In the genomic region with DNA sequence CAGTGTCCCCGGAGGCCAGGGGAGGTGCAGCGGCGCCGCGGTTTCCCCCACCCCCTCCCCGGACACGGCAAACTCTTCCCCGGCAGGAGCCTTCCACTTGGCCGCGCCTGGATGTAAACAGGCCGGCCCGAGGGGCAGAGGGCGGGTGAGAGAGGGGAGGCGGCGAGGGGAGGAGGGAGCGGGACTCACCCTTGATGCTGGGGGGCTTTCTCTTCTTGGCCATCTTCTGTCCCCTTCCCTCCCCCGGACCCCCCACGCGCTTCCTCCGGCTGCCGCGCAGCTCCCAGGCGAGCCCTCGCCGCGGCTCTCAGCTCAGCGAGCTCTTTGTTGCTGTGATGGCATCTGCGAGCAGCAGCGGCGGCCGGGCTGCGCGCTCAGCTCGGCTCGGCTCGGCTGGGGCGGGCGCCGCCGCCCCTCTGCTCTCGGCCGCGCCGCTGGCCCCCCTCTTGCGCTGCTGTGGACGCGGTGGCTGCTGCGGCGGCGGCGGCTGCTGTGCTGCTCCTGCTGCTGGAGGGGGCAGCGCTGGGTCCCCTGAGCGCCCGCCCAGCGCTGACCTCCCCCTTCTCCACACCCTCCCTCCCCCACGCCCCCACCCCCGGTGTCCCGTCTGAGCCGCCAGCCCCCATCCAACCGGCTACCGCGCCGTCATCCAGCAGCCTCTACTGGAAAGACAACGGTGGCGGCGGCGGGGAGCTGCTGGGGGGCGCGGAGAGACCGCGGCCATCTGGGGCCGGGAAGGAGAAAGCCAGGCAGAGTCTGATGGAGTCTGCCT, we compare ENCODE assay signal across 8 cellular contexts. TPM values are rescaled to one million over a fixed set of nuclear protein-coding genes. Genes with fewer than 3 reads are reported as not detected.
DNase-seq lines count a peak whose midpoint lies in the region; ATAC-seq and TF ChIP-seq lines count a peak whose summit lies in the region.

No MANE protein-coding gene starts in this region.

- H3K4me3 ChIP-seq in GM08714 (ENCODE audit: low read length) (peak overlapping the region; percentile 58), SK-N-SH (ENCODE audit: low read depth in 2 of 2, low read length in 1 of 2) (peak overlapping the region; percentile 73 to 87), stomach smooth muscle (ENCODE audit: low read length in 2 of 2) (peak overlapping the region; percentile 73 to 75)

- H2AFZ ChIP-seq in SK-N-SH (ENCODE audit: low read depth): peak overlapping the region; percentile 82; the same call in 1 of the 2 replicates

- H3K27me3 ChIP-seq in SK-N-SH (ENCODE audit: insufficient read depth) (no peaks in the 10 kb centered on the region), stomach smooth muscle (ENCODE audit: control insufficient read depth in 1 of 2, insufficient read depth in 2 of 2, low read length in 2 of 2) (peaks cover 12 to 33% of the 10 kb centered on the region in 2 donors)

- H3K9me3 ChIP-seq in SK-N-SH (no peaks in the 10 kb centered on the region), stomach smooth muscle (ENCODE audit: control insufficient read depth in 2 of 2, low read length in 2 of 2) (no peaks in the 10 kb centered on the region)

- TF ChIP-seq EP300 in SK-N-SH (IDR thresholded peaks at IDR 0.05; ENCODE audit: borderline replicate concordance in 1 of 2, low read depth in 1 of 2, low read length in 1 of 2): no peak

- TF ChIP-seq CTCF in SK-N-SH (IDR thresholded peaks at IDR 0.05): no peak

- CTCF ChIA-PET in SK-N-SH (lab: Yijun Ruan, JAX): interaction anchor here (0.9 to 6.7 kb wide), 11 partner anchors 14 to 383 kb away, joined by 3 to 55 read pairs (median 5); no protein-coding TSS in a partner anchor

- TF ChIP-seq RAD21 in SK-N-SH (IDR thresholded peaks at IDR 0.05; ENCODE audit: low read length): no peak

- peak; percentile 39 for ATAC-seq in HG02678 (IDR thresholded peaks at IDR 0.05; ENCODE audit: unreplicated experiment)
- peak; percentile 81 for ATAC-seq in left lobe of liver
- ATAC-seq in GM21447 (IDR thresholded peaks at IDR 0.05; ENCODE audit: unreplicated experiment): no peak
- ATAC-seq in GM19463 (IDR thresholded peaks at IDR 0.05; ENCODE audit: unreplicated experiment): no peak

- H3K27ac ChIP-seq in SK-N-SH (ENCODE audit: low read depth in 2 of 2, low read length in 1 of 2) (peak overlapping the region in 1 of 2 experiments; percentile 69; a peak in 1 of 4 replicates), stomach smooth muscle (ENCODE audit: low read length) (no peak overlapping the region)

- WGBS in SK-N-SH (ENCODE audit: low lambda C conversion rate): 4% methylated on average over 12 of the region's 72 CpGs

- H3K9me2 ChIP-seq in SK-N-SH: no peaks in the 10 kb centered on the region

- no peaks in the 10 kb centered on the region; the same call in 1 of the 2 replicates for H3K79me2 ChIP-seq in SK-N-SH (ENCODE audit: insufficient read depth)

- no peaks in the 10 kb centered on the region for H4K20me1 ChIP-seq in SK-N-SH (ENCODE audit: insufficient read depth)

- no peaks in the 10 kb centered on the region for H3K36me3 ChIP-seq in SK-N-SH (replicated peaks in 1 of 2; ENCODE audit: control insufficient read depth in 1 of 2, insufficient read depth in 2 of 2, low read length in 1 of 2)
- no peaks in the 10 kb centered on the region for H3K36me3 ChIP-seq in stomach smooth muscle (ENCODE audit: control insufficient read depth in 2 of 2, insufficient read depth in 2 of 2, low read length in 2 of 2)

- POLR2A ChIA-PET in SK-N-SH (lab: Yijun Ruan, JAX): interaction anchor here (1.0 to 1.7 kb wide), 2 partner anchors 8 to 193 kb away, joined by 3 to 6 read pairs; no protein-coding TSS in a partner anchor

- peak overlapping the region; percentile 62 for H3K9ac ChIP-seq in SK-N-SH
- H3K9ac ChIP-seq in stomach smooth muscle (ENCODE audit: low read length in 2 of 2): no peak overlapping the region

- H3F3A ChIP-seq in SK-N-SH (replicated peaks; ENCODE audit: insufficient read depth): no peaks in the 10 kb centered on the region

- H3K4me2 ChIP-seq in SK-N-SH: peak overlapping the region; percentile 95

- H3K4me1 ChIP-seq in SK-N-SH (ENCODE audit: control insufficient read depth in 1 of 2, insufficient read depth in 2 of 2, low read depth in 1 of 2, low read length in 1 of 2) (peaks cover 0 to 13% of the 10 kb centered on the region in 2 experiments; a peak in 2 of 4 replicates), stomach smooth muscle (ENCODE audit: control insufficient read depth, insufficient read depth, low read length) (peaks cover 22% of the 10 kb centered on the region)

- peak; percentile 88 for DNase-seq in SK-N-SH
- peak; percentile 21 for DNase-seq in dedifferentiated amniotic fluid mesenchymal stem cell (ENCODE audit: extremely low spot score)
- no peak for DNase-seq in left lobe of liver (ENCODE audit: low spot score)

TF ChIP-seq in SK-N-SH, 30 proteins besides CTCF, POLR2A, EP300 and RAD21:
- TF ChIP-seq FOXM1 (IDR thresholded peaks at IDR 0.05; ENCODE audit: low read depth) (no peak), MXI1 (IDR thresholded peaks at IDR 0.05; ENCODE audit: low read depth, low read length) (peak; percentile 57; the same call in 1 of the 2 replicates)

RNA-seq across cellular contexts. Expression of a gene that starts 4.9 kb away (rescaled TPM):
- 4.9 and 7.8 TPM in 2 replicates for polyA plus RNA-seq in SK-N-SH (2012; rRNA removed)
- polyA plus RNA-seq in SK-N-SH (2012; cell fraction: cytosol; rRNA removed): 6.4 and 6.9 TPM in 2 replicates
- polyA plus RNA-seq in SK-N-SH (2012; cell fraction: nucleus; rRNA removed): 6.2 and 14.2 TPM in 2 replicates
- 0.33 TPM for total RNA-seq in left lobe of liver

Comparison
In these comparisons a context has a peak if more than half of its experiments do, and no peak if none do; other contexts are left out.
1. ATAC-seq: peak in HG02678 (single experiment) and left lobe of liver (single experiment); none in GM21447 (single experiment) and GM19463 (single experiment).
2. Peak in every context shown above with its lines, with median percentiles within 50 percentile points of each other: H3K4me3 ChIP-seq.